ENCODE assay signal across 9 cellular contexts in genomic region chr13:110676057-110676510, GRCh38. TPM values are rescaled to one million over a fixed set of nuclear protein-coding genes. Genes with fewer than 3 reads are reported as not detected.
DNase-seq lines count a peak whose midpoint lies in the region; ATAC-seq and TF ChIP-seq lines count a peak whose summit lies in the region.
"Had no signal": no experiment of that assay in that cellular context is flagged by ENCODE, and none has a peak within 500 bp of the region (broad histone marks: within the 10 kb centered on the region; RNA-seq: fewer than 3 reads in every experiment).

No MANE protein-coding gene starts in this region.

- H3K27ac Mint-ChIP-seq in natural killer cell treated with Interleukin-12 subunit alpha and Interleukin-12 subunit beta and Interleukin-15 and Interleukin-18, amount 100 ng/mL, for 72 hours = peak overlapping the region in 1 of 2 donors; percentile 76

- peaks cover 15 to 42% of the 10 kb centered on the region in 2 donors for H3K4me1 Mint-ChIP-seq in natural killer cell treated with Interleukin-12 subunit alpha and Interleukin-12 subunit beta and Interleukin-15 and Interleukin-18, amount 100 ng/mL, for 72 hours (ENCODE audit: low read depth in 2 of 2)
- H3K4me1 Mint-ChIP-seq: H9 had no signal

- ATAC-seq in GM18861 (IDR thresholded peaks at IDR 0.05; ENCODE audit: unreplicated experiment) (peak; percentile 78), GM21717 (IDR thresholded peaks at IDR 0.05; ENCODE audit: unreplicated experiment) (peak; percentile 80), HG03571 (IDR thresholded peaks at IDR 0.05; ENCODE audit: unreplicated experiment) (peak; percentile 77)
- peak in 1 of 2 donors; percentile 31 for ATAC-seq in natural killer cell treated with Interleukin-12 subunit alpha and Interleukin-12 subunit beta and Interleukin-15 and Interleukin-18, amount 100 ng/mL, for 72 hours

- no peak for TF ChIP-seq POLR2A in uterus (IDR thresholded peaks at IDR 0.05)

- no peaks in the 10 kb centered on the region for H3K9me3 ChIP-seq in uterus

- DNase-seq in natural killer cell treated with Interleukin-12 subunit alpha and Interleukin-12 subunit beta and Interleukin-15 and Interleukin-18, amount 100 ng/mL, for 72 hours (ENCODE audit: low spot score) = no peak
- DNase-seq in KBM-7 (no peak), T-helper 2 cell (no peak), SW480 (ENCODE audit: low spot score) (no peak), uterus (no peak)
- DNase-seq: H9 had no signal

- H3K4me3 Mint-ChIP-seq in natural killer cell treated with Interleukin-12 subunit alpha and Interleukin-12 subunit beta and Interleukin-15 and Interleukin-18, amount 100 ng/mL, for 72 hours = peak overlapping the region; percentile 47
- H3K4me3 Mint-ChIP-seq: H9 had no signal

- in situ Hi-C loops in KBM-7 (cut with MboI; ENCODE audit: low pct_unique_long_range_greater_than_20kb, low sequenced_read_pairs) = no loop called here

- no peaks in the 10 kb centered on the region for H3K27me3 ChIP-seq in uterus

- no peaks in the 10 kb centered on the region for H3K36me3 ChIP-seq in uterus

- TF ChIP-seq CTCF in uterus (IDR thresholded peaks at IDR 0.05) = no peak

- no peak overlapping the region for H3K27ac ChIP-seq in uterus

- H3K27me3 Mint-ChIP-seq in natural killer cell treated with Interleukin-12 subunit alpha and Interleukin-12 subunit beta and Interleukin-15 and Interleukin-18, amount 100 ng/mL, for 72 hours = no peaks in the 10 kb centered on the region

- H3K4me1 ChIP-seq in uterus = no peaks in the 10 kb centered on the region

- peaks cover 34% of the 10 kb centered on the region for H3K36me3 Mint-ChIP-seq in natural killer cell treated with Interleukin-12 subunit alpha and Interleukin-12 subunit beta and Interleukin-15 and Interleukin-18, amount 100 ng/mL, for 72 hours

- intact Hi-C loops in uterus (cut with DNase I; ENCODE audit: low total_unique reads) = no loop called here

- no peak overlapping the region for H3K4me3 ChIP-seq in uterus

- no peaks in the 10 kb centered on the region for H3K9me3 Mint-ChIP-seq in natural killer cell treated with Interleukin-12 subunit alpha and Interleukin-12 subunit beta and Interleukin-15 and Interleukin-18, amount 100 ng/mL, for 72 hours

RNA-seq across cellular contexts. Expression of gene CARS2, which starts 29.8 kb away (rescaled TPM):
- total RNA-seq in natural killer cell treated with Interleukin-12 subunit alpha and Interleukin-12 subunit beta and Interleukin-15 and Interleukin-18, amount 100 ng/mL, for 72 hours = 100 to 1,000 TPM in 1 of 2 donors, 10 to 100 TPM in 1; 58.1 to 112 TPM
- 100 to 1,000 TPM in 1 of 4 donors, 10 to 100 TPM in 3; 27.4 to 229 (median 53.8) TPM for total RNA-seq in uterus

RNA-seq across cellular contexts. Expression of gene ING1, which starts 37.4 kb away (rescaled TPM):
- 10 to 100 TPM; 11.1 to 15.7 TPM for total RNA-seq in natural killer cell treated with Interleukin-12 subunit alpha and Interleukin-12 subunit beta and Interleukin-15 and Interleukin-18, amount 100 ng/mL, for 72 hours
- total RNA-seq in uterus = 10 to 100 TPM; 10.2 to 28.1 (median 19.5) TPM
